Comparison of ENCODE assay signal across 8 cellular contexts in genomic region chr12:115871714-115872113, GRCh38.
DNase-seq lines count a peak whose midpoint lies in the region; ATAC-seq, FAIRE-seq and TF ChIP-seq lines count a peak whose summit lies in the region.

No MANE protein-coding gene starts in this region.

- intact Hi-C loops in activated CD8-positive, alpha-beta T cell treated with anti-CD3 and anti-CD28 coated beads for 36 hours (cut with micrococcal nuclease), result no loop called here
- intact Hi-C loops in spleen (cut with DNase I; ENCODE audit: low total_unique reads), result no loop called here

- TF ChIP-seq CTCF in activated CD8-positive, alpha-beta T cell treated with anti-CD3 and anti-CD28 coated beads for 36 hours (IDR thresholded peaks at IDR 0.05), result peak; percentile 49
- peak in 8 of 11 experiments; percentile 9 to 55 (median 40) for TF ChIP-seq CTCF in spleen (IDR thresholded peaks at IDR 0.05 in 8 of 11, conservative IDR thresholded peaks at IDR 0.05 in 3 of 11)

- POLR2A ChIA-PET in activated CD8-positive, alpha-beta T cell treated with anti-CD3 and anti-CD28 coated beads for 36 hours (lab: Charles Lee), result no interaction called here
- POLR2A ChIA-PET in activated CD8-positive, alpha-beta T cell treated with anti-CD3 and anti-CD28 coated beads, Interleukin-2, amount 10 ng/mL, durations not matched to agents 7 days and 5 days (lab: Charles Lee), result no interaction called here

- no peak overlapping the region for H3K27ac ChIP-seq in spleen

- no peaks in the 10 kb centered on the region for H3K9me3 Mint-ChIP-seq in activated CD8-positive, alpha-beta T cell treated with anti-CD3 and anti-CD28 coated beads for 36 hours
- no peaks in the 10 kb centered on the region for H3K9me3 Mint-ChIP-seq in activated CD8-positive, alpha-beta T cell treated with anti-CD3 and anti-CD28 coated beads, Interleukin-2, amount 10 ng/mL, durations not matched to agents 7 days and 5 days (ENCODE audit: insufficient read depth)

- H3K4me1 Mint-ChIP-seq in activated CD8-positive, alpha-beta T cell treated with anti-CD3 and anti-CD28 coated beads for 36 hours (ENCODE audit: low read depth), result no peaks in the 10 kb centered on the region
- peaks cover 5% of the 10 kb centered on the region for H3K4me1 Mint-ChIP-seq in activated CD8-positive, alpha-beta T cell treated with anti-CD3 and anti-CD28 coated beads, Interleukin-2, amount 10 ng/mL, durations not matched to agents 7 days and 5 days (ENCODE audit: low read depth)

- WGBS in spleen, 5 donors, result 35 to 61% (median 44%) methylated on average over 3 of the region's 3 CpGs

- H3K4me3 Mint-ChIP-seq in activated CD8-positive, alpha-beta T cell treated with anti-CD3 and anti-CD28 coated beads for 36 hours, result no peak overlapping the region
- no peak overlapping the region for H3K4me3 Mint-ChIP-seq in activated CD8-positive, alpha-beta T cell treated with anti-CD3 and anti-CD28 coated beads, Interleukin-2, amount 10 ng/mL, durations not matched to agents 7 days and 5 days

- no peak overlapping the region for H3K27ac Mint-ChIP-seq in activated CD8-positive, alpha-beta T cell treated with anti-CD3 and anti-CD28 coated beads for 36 hours
- H3K27ac Mint-ChIP-seq in activated CD8-positive, alpha-beta T cell treated with anti-CD3 and anti-CD28 coated beads, Interleukin-2, amount 10 ng/mL, durations not matched to agents 7 days and 5 days, result no peak overlapping the region

- no peaks in the 10 kb centered on the region for H3K36me3 ChIP-seq in spleen

- H3K4me1 ChIP-seq in spleen, result no peaks in the 10 kb centered on the region

- H3K27me3 Mint-ChIP-seq in activated CD8-positive, alpha-beta T cell treated with anti-CD3 and anti-CD28 coated beads for 36 hours, result peaks cover 21% of the 10 kb centered on the region
- peaks cover 15% of the 10 kb centered on the region for H3K27me3 Mint-ChIP-seq in activated CD8-positive, alpha-beta T cell treated with anti-CD3 and anti-CD28 coated beads, Interleukin-2, amount 10 ng/mL, durations not matched to agents 7 days and 5 days (ENCODE audit: low read depth)

- no peak for ATAC-seq in activated CD8-positive, alpha-beta T cell treated with anti-CD3 and anti-CD28 coated beads for 36 hours
- ATAC-seq in activated CD8-positive, alpha-beta T cell treated with anti-CD3 and anti-CD28 coated beads, Interleukin-2, amount 10 ng/mL, durations not matched to agents 7 days and 5 days, result no peak
- no peak for ATAC-seq in HG02678 (IDR thresholded peaks at IDR 0.05; ENCODE audit: unreplicated experiment)
- no peak for ATAC-seq in HG03521 (IDR thresholded peaks at IDR 0.05; ENCODE audit: unreplicated experiment)

- CTCF ChIA-PET in activated CD8-positive, alpha-beta T cell treated with anti-CD3 and anti-CD28 coated beads for 36 hours (lab: Charles Lee), result interaction anchor here (1.4 to 1.5 kb wide), 2 partner anchors 8 to 13 kb away, joined by 3 to 4 read pairs; no protein-coding TSS in a partner anchor
- CTCF ChIA-PET in activated CD8-positive, alpha-beta T cell treated with anti-CD3 and anti-CD28 coated beads, Interleukin-2, amount 10 ng/mL, durations not matched to agents 7 days and 5 days (lab: Charles Lee), result interaction anchor here (1.3 kb wide), 1 partner anchor 11 kb away, joined by 3 read pairs; no protein-coding TSS in a partner anchor

- TF ChIP-seq POLR2A in spleen (IDR thresholded peaks at IDR 0.05), result no peak

- FAIRE-seq in HTR-8/SVneo (lab: Jason Lieb, UNC), result no peak

- DNase-seq in activated CD8-positive, alpha-beta T cell treated with anti-CD3 and anti-CD28 coated beads for 36 hours, result peak; percentile 5
- no peak for DNase-seq in activated CD8-positive, alpha-beta T cell treated with anti-CD3 and anti-CD28 coated beads, Interleukin-2, amount 10 ng/mL, durations not matched to agents 7 days and 5 days
- DNase-seq in HTR-8/SVneo (ENCODE audit: insufficient read length, low spot score) (peak; percentile 31), RKO (ENCODE audit: low spot score) (peak; percentile 69), fibroblast of the conjunctiva (ENCODE audit: low read depth) (peak; percentile 6), spleen (no peak)

- H3K9me3 ChIP-seq in spleen, result peaks cover 0 to 7% (median 0%) of the 10 kb centered on the region in 8 donors

- no peak overlapping the region for H3K4me3 ChIP-seq in spleen

- peaks cover 0 to 52% (median 0%) of the 10 kb centered on the region in 7 donors for H3K27me3 ChIP-seq in spleen (replicated peaks in 1 of 7)

- no peaks in the 10 kb centered on the region for H3K36me3 Mint-ChIP-seq in activated CD8-positive, alpha-beta T cell treated with anti-CD3 and anti-CD28 coated beads for 36 hours (ENCODE audit: low read depth)
- H3K36me3 Mint-ChIP-seq in activated CD8-positive, alpha-beta T cell treated with anti-CD3 and anti-CD28 coated beads, Interleukin-2, amount 10 ng/mL, durations not matched to agents 7 days and 5 days (ENCODE audit: low read depth), result no peaks in the 10 kb centered on the region

Comparison
In these comparisons a context has a peak if more than half of its experiments do, and no peak if none do; other contexts are left out.
1. DNase-seq: peak in activated CD8-positive, alpha-beta T cell treated with anti-CD3 and anti-CD28 coated beads for 36 hours (single experiment), HTR-8/SVneo (single experiment), RKO (single experiment) and fibroblast of the conjunctiva (single experiment); none in activated CD8-positive, alpha-beta T cell treated with anti-CD3 and anti-CD28 coated beads, Interleukin-2, amount 10 ng/mL, durations not matched to agents 7 days and 5 days (single experiment) and spleen (single experiment).